18 cellular contexts compared by ENCODE assay signal in the genomic region with DNA sequence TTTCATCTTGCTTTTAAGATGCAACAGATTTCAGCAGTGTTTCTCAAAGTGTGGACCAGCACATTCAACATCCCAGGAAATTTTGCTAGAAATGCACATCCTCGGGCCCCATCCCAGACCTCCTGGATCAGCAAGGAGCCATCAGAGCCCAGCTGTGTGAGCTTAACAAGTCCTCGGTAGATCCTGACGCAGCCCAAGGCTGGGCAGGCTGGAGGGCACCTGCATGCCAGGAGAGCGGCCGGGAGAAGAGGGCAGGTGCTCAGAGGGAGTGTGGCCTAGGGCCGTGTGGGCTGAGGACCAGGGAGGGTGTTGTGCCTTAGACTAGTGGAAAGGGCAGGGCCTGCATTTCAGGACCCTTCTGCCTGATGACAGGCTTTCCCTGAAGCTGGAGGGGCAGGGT.
"Had no signal": no experiment of that assay in that cellular context is flagged by ENCODE, and none has a peak within 500 bp of the region (broad histone marks: within the 10 kb centered on the region; RNA-seq: fewer than 3 reads in every experiment).

No MANE protein-coding gene starts in this region.

- ATAC-seq: activated T-cell treated with anti-CD3 and anti-CD28 coated beads, Interleukin-2, amount 50 U/mL, for 4 hours; effector memory CD8-positive, alpha-beta T cell; lower lobe of right lung; stimulated activated naive CD8-positive, alpha-beta T cell treated with anti-CD3 and anti-CD28 coated beads, Interleukin-15, amount 100 ng/mL, for 72 hours had no signal

- H3K4me3 Mint-ChIP-seq: activated CD4-positive, alpha-beta T cell treated with anti-CD3 and anti-CD28 coated beads, Interleukin-2, amount 10 ng/mL, durations not matched to agents 7 days and 5 days; effector memory CD8-positive, alpha-beta T cell; nephron progenitor cell; T-helper 2 cell treated with Interferon-gamma antibody and Interleukin-4, amounts not matched to agents 5 μg/mL and 100 μg/mL, for 36 hours had no signal

- H3K27ac Mint-ChIP-seq: activated CD4-positive, alpha-beta T cell treated with anti-CD3 and anti-CD28 coated beads, Interleukin-2, amount 10 ng/mL, durations not matched to agents 7 days and 5 days; activated naive CD4-positive, alpha-beta T cell treated with anti-CD3 and anti-CD28 coated beads, Interleukin-2, amount 50 U/mL, for 24 hours; effector memory CD8-positive, alpha-beta T cell; nephron progenitor cell; stimulated activated naive CD8-positive, alpha-beta T cell treated with anti-CD3 and anti-CD28 coated beads, Interleukin-15, amount 100 ng/mL, for 72 hours; T-helper 2 cell treated with Interferon-gamma antibody and Interleukin-4, amounts not matched to agents 5 μg/mL and 100 μg/mL, for 36 hours had no signal

- H3K9me3 Mint-ChIP-seq: activated CD4-positive, alpha-beta T cell treated with anti-CD3 and anti-CD28 coated beads, Interleukin-2, amount 10 ng/mL, durations not matched to agents 7 days and 5 days; activated naive CD4-positive, alpha-beta T cell treated with anti-CD3 and anti-CD28 coated beads, Interleukin-2, amount 50 U/mL, for 24 hours; activated T-cell treated with anti-CD3 and anti-CD28 coated beads, Interleukin-2, amount 50 U/mL, for 4 hours; effector memory CD8-positive, alpha-beta T cell; T-helper 2 cell treated with Interferon-gamma antibody and Interleukin-4, amounts not matched to agents 5 μg/mL and 100 μg/mL, for 36 hours had no signal

- H3K27me3 ChIP-seq: ascending aorta, testis had no signal

- H3K9me3 ChIP-seq: ascending aorta, esophagus squamous epithelium, lower lobe of right lung, testis had no signal

- H3K27ac ChIP-seq: ascending aorta, esophagus squamous epithelium, lower lobe of right lung, testis had no signal

- H3K27me3 Mint-ChIP-seq: activated naive CD4-positive, alpha-beta T cell treated with anti-CD3 and anti-CD28 coated beads, Interleukin-2, amount 50 U/mL, for 24 hours; stimulated activated naive CD8-positive, alpha-beta T cell treated with anti-CD3 and anti-CD28 coated beads, Interleukin-15, amount 100 ng/mL, for 72 hours had no signal

- H3K4me3 ChIP-seq: ascending aorta, esophagus squamous epithelium, lower lobe of right lung, testis had no signal

- DNase-seq: activated CD4-positive, alpha-beta T cell treated with anti-CD3 and anti-CD28 coated beads, Interleukin-2, amount 10 ng/mL, durations not matched to agents 7 days and 5 days; activated CD8-positive, alpha-beta memory T cell treated with anti-CD3 and anti-CD28 coated beads, Interleukin-2, amount 50 U/mL, for 4 hours; activated effector memory CD4-positive, alpha-beta T cell treated with Interleukin-2 at 50 U/mL for 16 hours; activated T-cell treated with anti-CD3 and anti-CD28 coated beads, Interleukin-2, amount 50 U/mL, for 4 hours; dermis blood vessel endothelial cell; effector memory CD8-positive, alpha-beta T cell; esophagus squamous epithelium; lower lobe of right lung; nephron progenitor cell; occipital lobe; small intestine; stimulated activated CD4-positive, alpha-beta T cell treated with anti-CD3 and anti-CD28 coated beads, Interleukin-4, amount 100 ng/mL, for 1 hour; stimulated activated naive CD8-positive, alpha-beta T cell treated with anti-CD3 and anti-CD28 coated beads, Interleukin-15, amount 100 ng/mL, for 72 hours; SW 1271; testis had no signal

- H3K36me3 Mint-ChIP-seq: activated naive CD4-positive, alpha-beta T cell treated with anti-CD3 and anti-CD28 coated beads, Interleukin-2, amount 50 U/mL, for 24 hours had no signal
